ENCODE assay signal across 10 cellular contexts in genomic region chr17:36550491-36551417, GRCh38. TPM values are rescaled to one million over a fixed set of nuclear protein-coding genes. Genes with fewer than 3 reads are reported as not detected.
DNase-seq lines count a peak whose midpoint lies in the region; ATAC-seq and TF ChIP-seq lines count a peak whose summit lies in the region.
"Had no signal": no experiment of that assay in that cellular context is flagged by ENCODE, and none has a peak within 500 bp of the region (broad histone marks: within the 10 kb centered on the region; RNA-seq: fewer than 3 reads in every experiment).

No MANE protein-coding gene starts in this region.

- TF ChIP-seq CTCF in GM23338 (conservative IDR thresholded peaks at IDR 0.05; ENCODE audit: low read depth in 2 of 2), result no peak
- TF ChIP-seq CTCF in RWPE1 (conservative IDR thresholded peaks at IDR 0.05; ENCODE audit: low read depth), result no peak

- H3K4me1 Mint-ChIP-seq in GM23338, result peaks cover 14% of the 10 kb centered on the region; the same call in 2 of the 3 replicates

- H3K9me3 Mint-ChIP-seq in GM23338, result no peaks in the 10 kb centered on the region
- H3K9me3 Mint-ChIP-seq: dendritic cell treated with granulocyte-macrophage colony-stimulating factor and Interleukin-4, amounts not matched to agents 40 ng/mL and 50 ng/mL, for 4 days had no signal

- H4K20me1 ChIP-seq in BLaER1 treated with 17β-estradiol and CSF1 and Interleukin-3, amounts not matched to agents 10 nM and 100 nM, result peaks cover 97 to 100% (median 100%) of the 10 kb centered on the region in 11 experiments
- H4K20me1 ChIP-seq in GM23338 (replicated peaks; ENCODE audit: insufficient read depth), result peaks cover 21% of the 10 kb centered on the region

- ATAC-seq in GM23338 (no peak), left colon (peak; percentile 56), HG02973 (IDR thresholded peaks at IDR 0.05; ENCODE audit: unreplicated experiment) (no peak), HG03469 (IDR thresholded peaks at IDR 0.05; ENCODE audit: unreplicated experiment) (no peak)

- peak overlapping the region in 3 of 11 experiments; percentile 19 to 51 (median 24); a peak in 3 of 22 replicates for H3K27ac ChIP-seq in BLaER1 treated with 17β-estradiol and CSF1 and Interleukin-3, amounts not matched to agents 10 nM and 100 nM
- H3K27ac ChIP-seq in GM23338 (ENCODE audit: low read depth) (no peak overlapping the region), RWPE1 (0 out of 2 replicates have a peak overlapping the region, but pooled peaks have one; percentile 18)

- peaks cover 8% of the 10 kb centered on the region for H3K36me3 Mint-ChIP-seq in GM23338 (ENCODE audit: low read depth)

- no peaks in the 10 kb centered on the region for H3K27me3 ChIP-seq in BLaER1 treated with 17β-estradiol and CSF1 and Interleukin-3, amounts not matched to agents 10 nM and 100 nM
- no peaks in the 10 kb centered on the region for H3K27me3 ChIP-seq in GM23338 (ENCODE audit: insufficient read depth)

- no peaks in the 10 kb centered on the region for H3K9me2 ChIP-seq in GM23338 (ENCODE audit: insufficient read depth)

- no peak overlapping the region for H3K4me3 Mint-ChIP-seq in GM23338
- H3K4me3 Mint-ChIP-seq: dendritic cell treated with granulocyte-macrophage colony-stimulating factor and Interleukin-4, amounts not matched to agents 40 ng/mL and 50 ng/mL, for 4 days had no signal

- no peaks in the 10 kb centered on the region for H3K9me3 ChIP-seq in BLaER1 treated with 17β-estradiol and CSF1 and Interleukin-3, amounts not matched to agents 10 nM and 100 nM (replicated peaks in 1 of 11)

- H3K27ac Mint-ChIP-seq in GM23338, result 0 out of 2 replicates have a peak overlapping the region, but pooled peaks have one; percentile 29
- H3K27ac Mint-ChIP-seq: dendritic cell treated with granulocyte-macrophage colony-stimulating factor and Interleukin-4, amounts not matched to agents 40 ng/mL and 50 ng/mL, for 4 days had no signal

- CTCF ChIA-PET in RWPE1 (lab: Yijun Ruan, JAX), result interaction anchor here (0.6 kb wide), 3 partner anchors 15 to 1660 kb away, joined by 3 to 4 read pairs (median 3); no protein-coding TSS in a partner anchor

- H3K36me3 ChIP-seq in BLaER1 treated with 17β-estradiol and CSF1 and Interleukin-3, amounts not matched to agents 10 nM and 100 nM, result peaks cover 31 to 99% (median 66%) of the 10 kb centered on the region in 11 experiments
- H3K36me3 ChIP-seq in GM23338 (ENCODE audit: insufficient read depth), result no peaks in the 10 kb centered on the region

- POLR2A ChIA-PET in RWPE1 (lab: Yijun Ruan, JAX; ENCODE audit: low non-redundant PET), result no interaction called here

- H3K4me2 ChIP-seq in BLaER1 treated with 17β-estradiol and CSF1 and Interleukin-3, amounts not matched to agents 10 nM and 100 nM, result peak overlapping the region in 10 of 11 experiments; percentile 1 to 100 (median 49); a peak in 16 of 22 replicates
- H3K4me2 ChIP-seq in GM23338, result no peak overlapping the region

- H3F3A ChIP-seq in GM23338 (replicated peaks; ENCODE audit: low read depth), result peaks cover 5% of the 10 kb centered on the region; the same call in 1 of the 2 replicates

- no peak overlapping the region; a peak in 1 of 22 replicates for H3K9ac ChIP-seq in BLaER1 treated with 17β-estradiol and CSF1 and Interleukin-3, amounts not matched to agents 10 nM and 100 nM

- H3K4me3 ChIP-seq in BLaER1 treated with 17β-estradiol and CSF1 and Interleukin-3, amounts not matched to agents 10 nM and 100 nM, result no peak overlapping the region
- no peak overlapping the region for H3K4me3 ChIP-seq in GM23338

- no peak overlapping the region for H2AFZ ChIP-seq in GM23338

- H3K27me3 Mint-ChIP-seq in GM23338 (ENCODE audit: insufficient read depth, low read depth, poor library complexity), result peaks cover 4% of the 10 kb centered on the region
- H3K27me3 Mint-ChIP-seq: dendritic cell treated with granulocyte-macrophage colony-stimulating factor and Interleukin-4, amounts not matched to agents 40 ng/mL and 50 ng/mL, for 4 days had no signal

- peaks cover 98% of the 10 kb centered on the region for H3K79me2 ChIP-seq in GM23338 (replicated peaks; ENCODE audit: insufficient read depth)

- DNase-seq in GM23338 (ENCODE audit: low spot score), result no peak
- no peak for DNase-seq in RWPE1 (ENCODE audit: low spot score)
- no peak for DNase-seq in left colon
- DNase-seq in occipital lobe (lab: John Stamatoyannopoulos, UW), result no peak
- no peak for DNase-seq in NCI-H1092 (lab: John Stamatoyannopoulos, UW)
- DNase-seq: activated CD8-positive, alpha-beta memory T cell treated with anti-CD3 and anti-CD28 coated beads, Interleukin-2, amount 50 U/mL, for 4 hours had no signal

- intact Hi-C loops in left colon (cut with DNase I, micrococcal nuclease), result no loop called here

- H3K4me1 ChIP-seq in BLaER1 treated with 17β-estradiol and CSF1 and Interleukin-3, amounts not matched to agents 10 nM and 100 nM, result peaks cover 35 to 59% (median 42%) of the 10 kb centered on the region in 10 experiments
- H3K4me1 ChIP-seq in GM23338 (ENCODE audit: insufficient read depth), result peaks cover 19% of the 10 kb centered on the region

TF ChIP-seq in GM23338, 12 proteins besides CTCF, POLR2A, EP300 and RAD21 (continues in another document):
- no peak for TF ChIP-seq CREB1 (CRISPR knock-in tag; IDR thresholded peaks at IDR 0.05; ENCODE audit: low read depth)
- no peak for TF ChIP-seq POLR2AphosphoS5 (IDR thresholded peaks at IDR 0.05; ENCODE audit: low read depth)
- no peak for TF ChIP-seq NANOG (IDR thresholded peaks at IDR 0.05; ENCODE audit: borderline replicate concordance)
- no peak for TF ChIP-seq ZNF114 (CRISPR knock-in tag; IDR thresholded peaks at IDR 0.05)

RNA-seq across cellular contexts. Expression of gene GGNBP2, which starts 6.0 kb away (rescaled TPM):
- total RNA-seq in GM23338 (2014; rRNA removed; shearing (Covaris generic)), result 37.9 and 41.2 TPM in 2 replicates
- polyA plus RNA-seq in GM23338 (2016; fragmentation: Nextera tagmentation; extraction: Ambion mirVana), result 32.0 and 40.7 TPM in 2 replicates
- 10 to 100 TPM; 76.4 to 86.7 TPM for total RNA-seq in left colon
- total RNA-seq in occipital lobe, result 60.7 TPM

RNA-seq across cellular contexts. Expression of gene PIGW, which starts 16.0 kb away (rescaled TPM):
- 15.8 and 17.2 TPM in 2 replicates for total RNA-seq in GM23338 (2014; rRNA removed; shearing (Covaris generic))
- 5.5 and 8.0 TPM in 2 replicates for polyA plus RNA-seq in GM23338 (2016; fragmentation: Nextera tagmentation; extraction: Ambion mirVana)
- 1 to 10 TPM; 6.0 to 9.3 TPM for total RNA-seq in left colon
- 7.0 TPM for total RNA-seq in occipital lobe

RNA-seq across cellular contexts. Expression of gene MYO19, which starts 16.1 kb away (rescaled TPM):
- 129 and 150 TPM in 2 replicates for total RNA-seq in GM23338 (2014; rRNA removed; shearing (Covaris generic))
- polyA plus RNA-seq in GM23338 (2016; fragmentation: Nextera tagmentation; extraction: Ambion mirVana), result 34.9 and 37.9 TPM in 2 replicates
- total RNA-seq in left colon (10 to 100 TPM; 68.4 to 99.3 TPM), occipital lobe (33.8 TPM)

RNA-seq across cellular contexts. Expression of gene DHRS11, which starts 40.9 kb away (rescaled TPM):
- 36.7 and 39.6 TPM in 2 replicates for total RNA-seq in GM23338 (2014; rRNA removed; shearing (Covaris generic))
- polyA plus RNA-seq in GM23338 (2016; fragmentation: Nextera tagmentation; extraction: Ambion mirVana), result 20.4 and 23.4 TPM in 2 replicates
- 100 to 1,000 TPM; 221 to 249 TPM for total RNA-seq in left colon
- 4.8 TPM for total RNA-seq in occipital lobe

RNA-seq across cellular contexts. Expression of gene MRM1, which starts 50.6 kb away (rescaled TPM):
- total RNA-seq in GM23338 (2014; rRNA removed; shearing (Covaris generic)), result 20.4 and 22.9 TPM in 2 replicates
- 7.6 and 8.4 TPM in 2 replicates for polyA plus RNA-seq in GM23338 (2016; fragmentation: Nextera tagmentation; extraction: Ambion mirVana)
- total RNA-seq in left colon (10 to 100 TPM in 1 of 2 donors, 1 to 10 TPM in 1; 7.6 to 10.2 TPM), occipital lobe (2.7 TPM)
